15 cellular contexts compared by ENCODE assay signal in genomic region chr2:172380436-172381274, GRCh38. TPM values are rescaled to one million over a fixed set of nuclear protein-coding genes. Genes with fewer than 3 reads are reported as not detected.
DNase-seq lines count a peak whose midpoint lies in the region; ATAC-seq and TF ChIP-seq lines count a peak whose summit lies in the region.
"Had no signal": no experiment of that assay in that cellular context is flagged by ENCODE, and none has a peak within 500 bp of the region (broad histone marks: within the 10 kb centered on the region; RNA-seq: fewer than 3 reads in every experiment).

No MANE protein-coding gene starts in this region.

- H3K27me3 ChIP-seq in HL-60 (ENCODE audit: insufficient read depth, poor library complexity, severe bottlenecking) (no peaks in the 10 kb centered on the region), foreskin keratinocyte (no peaks in the 10 kb centered on the region)
- H3K27me3 ChIP-seq: hepatocyte had no signal

- TF ChIP-seq CTCF in HL-60 (IDR thresholded peaks at IDR 0.05; ENCODE audit: insufficient read depth, low read length) (no peak), retinal pigment epithelial cell (conservative IDR thresholded peaks at IDR 0.05; ENCODE audit: low read depth, low read length) (no peak), foreskin keratinocyte (conservative IDR thresholded peaks at IDR 0.05) (no peak)

- H3K4me1 ChIP-seq in foreskin keratinocyte: no peaks in the 10 kb centered on the region
- H3K4me1 ChIP-seq: Caco-2 had no signal

- ATAC-seq in HG02763 (IDR thresholded peaks at IDR 0.05; ENCODE audit: unreplicated experiment): no peak
- ATAC-seq in foreskin keratinocyte: no peak

- DNase-seq in HL-60 (ENCODE audit: low read depth in 1 of 2, low spot score in 1 of 2) (peak; percentile 71 to 73), SIG-M5 treated with dmso at 0.1 percent for 504 hours (lab: John Stamatoyannopoulos, UW; ENCODE audit: unreplicated experiment) (peak; percentile 92), iPS DF 19.7 (ENCODE audit: low read depth, low spot score) (peak; percentile 99), retinal pigment epithelial cell (ENCODE audit: low read depth) (peak; percentile 67), SHP77 (lab: John Stamatoyannopoulos, UW) (no peak), foreskin keratinocyte (no peak), nucleus accumbens (lab: John Stamatoyannopoulos, UW) (no peak)
- DNase-seq: activated CD8-positive, alpha-beta memory T cell treated with anti-CD3 and anti-CD28 coated beads, Interleukin-2, amount 50 U/mL, for 4 hours; naive B cell; NCI-H1092 treated with DMSO at 0.1 percent for 48 hours; NK-92 treated with Interleukin-12 subunit alpha and Interleukin-12 subunit beta, amount 100 ng/mL, for 24 hours; T-helper 9 cell had no signal

- H3K4me3 ChIP-seq in HL-60 (replicated peaks; ENCODE audit: insufficient read depth, low read length) (no peak overlapping the region), retinal pigment epithelial cell (ENCODE audit: low read length) (no peak overlapping the region)
- H3K4me3 ChIP-seq: hepatocyte had no signal

- H3K27ac ChIP-seq in HL-60 (replicated peaks) (peak overlapping the region; percentile 32), foreskin keratinocyte (no peak overlapping the region)
- H3K27ac ChIP-seq: hepatocyte had no signal

RNA-seq across cellular contexts. Expression of gene ITGA6, which starts 46.7 kb away (rescaled TPM):
- 815 and 842 TPM in 2 replicates for total RNA-seq in foreskin keratinocyte
- polyA plus RNA-seq in foreskin keratinocyte: 168 and 201 TPM in 2 replicates

Comparison
In these comparisons a context has a peak if more than half of its experiments do, and no peak if none do; other contexts are left out.
1. DNase-seq: peak in HL-60 (2 of 2), SIG-M5 treated with dmso at 0.1 percent for 504 hours (single experiment), iPS DF 19.7 (single experiment) and retinal pigment epithelial cell (single experiment); none in SHP77 (0 of 2), foreskin keratinocyte (0 of 2) and nucleus accumbens (0 of 56).